Comparison of ENCODE assay signal across 8 cellular contexts in genomic region chr1:21176589-21177555, GRCh38. TPM values are rescaled to one million over a fixed set of nuclear protein-coding genes. Genes with fewer than 3 reads are reported as not detected.
DNase-seq lines count a peak whose midpoint lies in the region; ATAC-seq and TF ChIP-seq lines count a peak whose summit lies in the region.

A gene with protein sequence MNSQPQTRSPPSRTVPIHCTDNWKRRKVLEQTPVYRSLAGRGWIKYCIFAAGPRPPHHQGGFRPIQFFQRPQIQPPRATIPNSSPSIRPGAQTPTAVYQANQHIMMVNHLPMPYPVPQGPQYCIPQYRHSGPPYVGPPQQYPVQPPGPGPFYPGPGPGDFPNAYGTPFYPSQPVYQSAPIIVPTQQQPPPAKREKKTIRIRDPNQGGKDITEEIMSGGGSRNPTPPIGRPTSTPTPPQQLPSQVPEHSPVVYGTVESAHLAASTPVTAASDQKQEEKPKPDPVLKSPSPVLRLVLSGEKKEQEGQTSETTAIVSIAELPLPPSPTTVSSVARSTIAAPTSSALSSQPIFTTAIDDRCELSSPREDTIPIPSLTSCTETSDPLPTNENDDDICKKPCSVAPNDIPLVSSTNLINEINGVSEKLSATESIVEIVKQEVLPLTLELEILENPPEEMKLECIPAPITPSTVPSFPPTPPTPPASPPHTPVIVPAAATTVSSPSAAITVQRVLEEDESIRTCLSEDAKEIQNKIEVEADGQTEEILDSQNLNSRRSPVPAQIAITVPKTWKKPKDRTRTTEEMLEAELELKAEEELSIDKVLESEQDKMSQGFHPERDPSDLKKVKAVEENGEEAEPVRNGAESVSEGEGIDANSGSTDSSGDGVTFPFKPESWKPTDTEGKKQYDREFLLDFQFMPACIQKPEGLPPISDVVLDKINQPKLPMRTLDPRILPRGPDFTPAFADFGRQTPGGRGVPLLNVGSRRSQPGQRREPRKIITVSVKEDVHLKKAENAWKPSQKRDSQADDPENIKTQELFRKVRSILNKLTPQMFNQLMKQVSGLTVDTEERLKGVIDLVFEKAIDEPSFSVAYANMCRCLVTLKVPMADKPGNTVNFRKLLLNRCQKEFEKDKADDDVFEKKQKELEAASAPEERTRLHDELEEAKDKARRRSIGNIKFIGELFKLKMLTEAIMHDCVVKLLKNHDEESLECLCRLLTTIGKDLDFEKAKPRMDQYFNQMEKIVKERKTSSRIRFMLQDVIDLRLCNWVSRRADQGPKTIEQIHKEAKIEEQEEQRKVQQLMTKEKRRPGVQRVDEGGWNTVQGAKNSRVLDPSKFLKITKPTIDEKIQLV (N-terminal part only) (minus strand): TSS chr1:21176897. CDS start chr1:21002742, 174,155 bp downstream.

- H3K4me3 ChIP-seq in AG09309 (ENCODE audit: control insufficient read depth, low read depth, low read length) (peak within 1 kb of the TSS; percentile 99), spleen (peak within 1 kb of the TSS; percentile 55 to 95 (median 76))

- no peaks in the 10 kb centered on the region for H3K9me3 ChIP-seq in spleen

- TF ChIP-seq CTCF in AG09309 (IDR thresholded peaks at IDR 0.05; ENCODE audit: control insufficient read depth, insufficient read depth, low read depth, low read length, missing control alignments), result no peak
- peak in 1 of 11 experiments; percentile 25 for TF ChIP-seq CTCF in spleen (IDR thresholded peaks at IDR 0.05 in 8 of 11, conservative IDR thresholded peaks at IDR 0.05 in 3 of 11)

- ATAC-seq in GM19025 (IDR thresholded peaks at IDR 0.05; ENCODE audit: low read depth, unreplicated experiment) (peak; percentile 81), HG03342 (IDR thresholded peaks at IDR 0.05; ENCODE audit: unreplicated experiment) (peak; percentile 79)
- peak; percentile 86 for ATAC-seq in central memory CD8-positive, alpha-beta T cell (replicated peaks; ENCODE audit: extremely low read depth, poor library complexity, severe bottlenecking)

- H3K27me3 ChIP-seq in spleen (replicated peaks in 1 of 7), result no peaks in the 10 kb centered on the region

- peak within 1 kb of the TSS; percentile 87 to 98 (median 94) for H3K27ac ChIP-seq in spleen

- no peaks in the 10 kb centered on the region for H3K9me3 Mint-ChIP-seq in central memory CD8-positive, alpha-beta T cell

- peaks cover 29% of the 10 kb centered on the region for H3K4me1 Mint-ChIP-seq in central memory CD8-positive, alpha-beta T cell

- H3K4me1 ChIP-seq in spleen, result peaks cover 10 to 47% (median 21%) of the 10 kb centered on the region in 6 donors

- DNase-seq in AG09309 (ENCODE audit: low read depth), result peak; percentile 74
- DNase-seq in NCI-H446 (lab: John Stamatoyannopoulos, UW), result peak; percentile 99 to 100
- DNase-seq in activated CD4-positive, CD25-positive, alpha-beta regulatory T cell treated with anti-CD3 and anti-CD28 coated beads, Interleukin-2, amount 50 U/mL, for 16 hours (ENCODE audit: low read depth, low spot score), result peak; percentile 95
- DNase-seq in central memory CD8-positive, alpha-beta T cell (ENCODE audit: low spot score in 2 of 2), result peak; percentile 99 to 100
- peak; percentile 100 for DNase-seq in inferior parietal cortex (ENCODE audit: extremely low spot score)
- DNase-seq in spleen, result peak; percentile 100

- H3K36me3 Mint-ChIP-seq in central memory CD8-positive, alpha-beta T cell (ENCODE audit: insufficient read depth), result peaks cover 10% of the 10 kb centered on the region

- H3K4me3 Mint-ChIP-seq in central memory CD8-positive, alpha-beta T cell, result peak within 1 kb of the TSS; percentile 90

- TF ChIP-seq POLR2A in spleen (IDR thresholded peaks at IDR 0.05), result peak in 2 of 3 donors; percentile 45 to 62

- intact Hi-C loops in spleen (cut with DNase I; ENCODE audit: low total_unique reads), result loop anchor here (10.0 kb wide), 1 partner anchor 392 kb away; the partner anchor contains the start of gene HP1BP3

- 2 to 7% (median 3%) methylated on average over 52 to 89 of the region's 89 CpGs for WGBS in spleen, 5 donors

- no peaks in the 10 kb centered on the region for H3K27me3 Mint-ChIP-seq in central memory CD8-positive, alpha-beta T cell

- peak within 1 kb of the TSS; percentile 97 for H3K27ac Mint-ChIP-seq in central memory CD8-positive, alpha-beta T cell (ENCODE audit: low read depth)

- peaks cover 0 to 12% (median 0%) of the 10 kb centered on the region in 6 donors for H3K36me3 ChIP-seq in spleen

RNA-seq across cellular contexts. Expression of the gene that starts here (rescaled TPM):
- total RNA-seq in spleen, result 10 to 100 TPM; 62.7 to 97.3 (median 75.0) TPM
- polyA plus RNA-seq in spleen, result 10 to 100 TPM; 14.3 to 18.0 (median 16.7) TPM

Comparison
In these comparisons a context has a peak if more than half of its experiments do, and no peak if none do; other contexts are left out.
1. Peak in every context shown above with its lines: DNase-seq, ATAC-seq, H3K4me3 ChIP-seq and H3K27ac ChIP-seq.